In the genomic region with DNA sequence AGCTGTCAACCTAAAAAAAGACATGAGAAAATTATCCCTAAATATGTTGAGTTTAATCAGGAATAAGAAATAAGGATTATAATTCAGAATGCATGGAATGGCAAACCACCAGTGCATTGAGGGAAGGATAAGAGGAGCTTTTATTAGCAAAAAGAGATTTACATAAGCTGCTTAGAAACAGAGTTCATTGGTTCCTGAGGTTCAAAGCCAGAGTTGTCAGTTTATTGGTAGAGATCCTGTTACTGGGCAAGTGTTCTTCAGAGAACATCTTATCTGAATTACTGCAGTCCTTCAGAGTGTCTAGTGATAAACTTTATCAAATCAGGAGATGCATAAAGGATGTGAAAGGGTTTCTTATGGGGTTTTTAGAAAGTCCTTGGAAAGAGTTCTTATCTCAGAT, we compare ENCODE assay signal across 22 cellular contexts.
"Had no signal": no experiment of that assay in that cellular context is flagged by ENCODE, and none has a peak within 500 bp of the region (broad histone marks: within the 10 kb centered on the region; RNA-seq: fewer than 3 reads in every experiment).

No MANE protein-coding gene starts in this region.

- H3K36me3 ChIP-seq: esophagus muscularis mucosa, heart right ventricle, upper lobe of right lung had no signal

- H3K9me3 ChIP-seq: esophagus muscularis mucosa, heart right ventricle, upper lobe of right lung had no signal

- DNase-seq: activated CD4-positive, alpha-beta T cell treated with anti-CD3 and anti-CD28 coated beads, Interleukin-2, amount 50 U/mL, for 1 hour; activated CD4-positive, CD25-positive, alpha-beta regulatory T cell treated with anti-CD3 and anti-CD28 coated beads, Interleukin-2, amount 50 U/mL, for 72 hours; activated CD8-positive, alpha-beta memory T cell treated with anti-CD3 and anti-CD28 coated beads, Interleukin-2, amount 50 U/mL, for 48 hours; activated effector memory CD4-positive, alpha-beta T cell treated with Interleukin-2 at 50 U/mL for 16 hours; activated naive CD4-positive, alpha-beta T cell treated with anti-CD3 and anti-CD28 coated beads, Interleukin-2, amount 50 U/mL, for 16 hours; activated T-cell treated with anti-CD3 and anti-CD28 coated beads, Interleukin-2, amount 50 U/mL, for 48 hours; dermis blood vessel endothelial cell; effector memory CD4-positive, alpha-beta T cell; heart right ventricle; immature natural killer cell; kidney glomerular epithelial cell; naive thymus-derived CD8-positive, alpha-beta T cell; nucleus accumbens; stimulated activated CD8-positive, alpha-beta memory T cell treated with anti-CD3 and anti-CD28 coated beads, Interleukin-4, amount 100 ng/mL, for 48 hours; stimulated activated naive CD4-positive, alpha-beta T cell; T1000; upper lobe of right lung had no signal

- H3K4me1 Mint-ChIP-seq: immature natural killer cell; naive thymus-derived CD8-positive, alpha-beta T cell had no signal

- H3K36me3 Mint-ChIP-seq: memory B cell; naive thymus-derived CD8-positive, alpha-beta T cell had no signal

- FAIRE-seq: astrocyte, endothelial cell of umbilical vein had no signal

- H3K27me3 Mint-ChIP-seq: memory B cell had no signal

- H3K27ac ChIP-seq: esophagus muscularis mucosa, heart right ventricle, upper lobe of right lung, VCaP had no signal

- H3K4me3 Mint-ChIP-seq: immature natural killer cell; memory B cell; naive thymus-derived CD8-positive, alpha-beta T cell had no signal

- H3K27me3 ChIP-seq: esophagus muscularis mucosa, heart right ventricle, upper lobe of right lung had no signal

- H3K4me3 ChIP-seq: esophagus muscularis mucosa, heart right ventricle, upper lobe of right lung had no signal

- H3K4me1 ChIP-seq: upper lobe of right lung had no signal

- H3K27ac Mint-ChIP-seq: immature natural killer cell; memory B cell; naive thymus-derived CD8-positive, alpha-beta T cell had no signal

- H3K9me3 Mint-ChIP-seq: immature natural killer cell; naive thymus-derived CD8-positive, alpha-beta T cell had no signal
